In the genomic region with DNA sequence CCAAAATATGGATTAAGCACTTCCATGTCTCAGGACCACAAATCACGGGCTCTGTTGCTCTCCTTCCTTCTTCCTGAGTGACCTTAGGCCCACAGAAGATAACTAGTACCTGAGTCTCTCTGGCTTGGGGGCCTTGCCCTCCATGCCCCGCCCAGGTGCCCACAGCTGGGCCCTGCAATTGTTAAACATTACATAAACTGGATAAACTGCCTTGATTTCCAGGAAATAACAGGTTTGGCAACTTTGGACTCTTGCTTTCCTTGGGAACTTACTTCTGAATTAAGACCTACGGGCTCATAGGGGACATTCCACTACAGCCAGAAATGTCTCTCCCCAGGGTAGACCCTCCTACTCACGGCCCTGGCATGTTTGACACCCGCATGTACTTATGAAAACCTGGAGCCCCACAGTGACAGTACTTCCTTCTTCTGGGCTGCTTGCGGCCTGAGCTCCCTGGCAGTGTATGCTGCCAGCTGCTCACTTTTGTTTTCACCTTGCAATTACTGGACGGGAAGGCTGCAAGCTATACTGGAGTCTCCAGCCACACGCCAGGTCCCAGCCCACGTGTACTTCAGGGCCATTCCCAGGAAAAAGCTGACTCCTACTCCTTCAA, we compare ENCODE assay signal across 8 cellular contexts. TPM values are rescaled to one million over a fixed set of nuclear protein-coding genes. Genes with fewer than 3 reads are reported as not detected.
DNase-seq lines count a peak whose midpoint lies in the region; ATAC-seq and TF ChIP-seq lines count a peak whose summit lies in the region.

No MANE protein-coding gene starts in this region.

- peak overlapping the region; percentile 70 to 93 for H3K4me3 Mint-ChIP-seq in activated T-cell treated with anti-CD3 and anti-CD28 coated beads, Interleukin-2, amount 50 U/mL, for 72 hours

- H3K4me3 ChIP-seq in mucosa of stomach (ENCODE audit: low read length) (no peak overlapping the region), aorta (ENCODE audit: low read length in 2 of 2) (no peak overlapping the region)

- no peak for TF ChIP-seq CTCF in GM10266 (IDR thresholded peaks at IDR 0.05; ENCODE audit: control insufficient read depth, insufficient read depth, low read depth, missing control alignments)
- TF ChIP-seq CTCF in omental fat pad (IDR thresholded peaks at IDR 0.05): no peak

- H3K9ac ChIP-seq in mucosa of stomach (ENCODE audit: low read length): peak overlapping the region; percentile 64

- peaks cover 79% of the 10 kb centered on the region for H3K4me1 ChIP-seq in mucosa of stomach (ENCODE audit: control insufficient read depth, insufficient read depth, low read length)
- no peaks in the 10 kb centered on the region for H3K4me1 ChIP-seq in aorta (ENCODE audit: control insufficient read depth in 1 of 2, insufficient read depth in 2 of 2, low read length in 2 of 2)

- peaks cover 12 to 13% of the 10 kb centered on the region in 2 donors for H3K36me3 Mint-ChIP-seq in activated T-cell treated with anti-CD3 and anti-CD28 coated beads, Interleukin-2, amount 50 U/mL, for 72 hours (ENCODE audit: insufficient read depth in 2 of 2)

- intact Hi-C loops in aorta (cut with DNase I): no loop called here

- H3K27me3 ChIP-seq in mucosa of stomach (ENCODE audit: control insufficient read depth, insufficient read depth, low read length) (no peaks in the 10 kb centered on the region), aorta (ENCODE audit: control insufficient read depth in 1 of 2, insufficient read depth in 2 of 2, low read length in 1 of 2) (no peaks in the 10 kb centered on the region)

- no peaks in the 10 kb centered on the region for H3K27me3 Mint-ChIP-seq in activated T-cell treated with anti-CD3 and anti-CD28 coated beads, Interleukin-2, amount 50 U/mL, for 72 hours (ENCODE audit: low read depth)

- peak; percentile 78 for DNase-seq in GM10266 (ENCODE audit: extremely low spot score)
- DNase-seq in MV-4-11 (lab: John Stamatoyannopoulos, UW): peak; percentile 71
- peak; percentile 48 to 57 for DNase-seq in activated T-cell treated with anti-CD3 and anti-CD28 coated beads, Interleukin-2, amount 50 U/mL, for 72 hours
- no peak for DNase-seq in omental fat pad (ENCODE audit: low spot score)
- DNase-seq in GM19240 (ENCODE audit: insufficient read length, low spot score): no peak
- no peak for DNase-seq in GM03348 (ENCODE audit: low spot score)
- no peak for DNase-seq in aorta

- no peaks in the 10 kb centered on the region for H3K36me3 ChIP-seq in mucosa of stomach (ENCODE audit: control insufficient read depth, insufficient read depth, low read length)
- H3K36me3 ChIP-seq in aorta (ENCODE audit: control insufficient read depth in 1 of 2, insufficient read depth in 2 of 2, low read length in 1 of 2): no peaks in the 10 kb centered on the region

- peaks cover 44% of the 10 kb centered on the region for H3K4me1 Mint-ChIP-seq in activated T-cell treated with anti-CD3 and anti-CD28 coated beads, Interleukin-2, amount 50 U/mL, for 72 hours (ENCODE audit: low read depth)

- no peak overlapping the region for H3K27ac ChIP-seq in aorta (ENCODE audit: low read depth in 1 of 2, low read length in 2 of 2)

- no peaks in the 10 kb centered on the region for H3K9me3 ChIP-seq in mucosa of stomach (ENCODE audit: control insufficient read depth, low read length)
- no peaks in the 10 kb centered on the region for H3K9me3 ChIP-seq in aorta (ENCODE audit: control insufficient read depth, low read length)

- WGBS in aorta, 2 donors: 79 to 84% methylated on average over 9 of the region's 9 CpGs

- H3K27ac Mint-ChIP-seq in activated T-cell treated with anti-CD3 and anti-CD28 coated beads, Interleukin-2, amount 50 U/mL, for 72 hours: peak overlapping the region; percentile 90

- no peak for ATAC-seq in activated T-cell treated with anti-CD3 and anti-CD28 coated beads, Interleukin-2, amount 50 U/mL, for 72 hours (replicated peaks in 1 of 2)
- ATAC-seq in omental fat pad (ENCODE audit: low FRiP score): no peak
- ATAC-seq in aorta (ENCODE audit: low FRiP score): no peak

- no peaks in the 10 kb centered on the region for H3K9me3 Mint-ChIP-seq in activated T-cell treated with anti-CD3 and anti-CD28 coated beads, Interleukin-2, amount 50 U/mL, for 72 hours

RNA-seq across cellular contexts. Expression of a gene that starts 2.3 kb away (rescaled TPM):
- 100 to 1,000 TPM; 629 to 707 TPM for total RNA-seq in activated T-cell treated with anti-CD3 and anti-CD28 coated beads, Interleukin-2, amount 50 U/mL, for 72 hours
- total RNA-seq in omental fat pad: 10 to 100 TPM in 2 of 4 donors, 1 to 10 TPM in 2; 7.0 to 25.9 (median 13.7) TPM
- 10 to 100 TPM; 25.8 to 30.2 TPM for total RNA-seq in aorta
- polyA plus RNA-seq in aorta: 10 to 100 TPM; 23.2 to 27.7 TPM

RNA-seq across cellular contexts. Expression of a gene that starts 22.5 kb away (rescaled TPM):
- total RNA-seq in activated T-cell treated with anti-CD3 and anti-CD28 coated beads, Interleukin-2, amount 50 U/mL, for 72 hours: 100 to 1,000 TPM in 1 of 2 donors, 10 to 100 TPM in 1; 91.9 to 100 TPM
- total RNA-seq in omental fat pad (10 to 100 TPM in 3 of 4 donors, 1 to 10 TPM in 1; 8.4 to 23.5 (median 17.4) TPM), aorta (1 to 10 TPM; 1.7 to 2.0 TPM)
- polyA plus RNA-seq in aorta: 1 to 10 TPM in 1 of 2 donors, under 1 TPM in 1; 0.36 to 3.8 TPM

RNA-seq across cellular contexts. Expression of a gene that starts 45.2 kb away (rescaled TPM):
- total RNA-seq in activated T-cell treated with anti-CD3 and anti-CD28 coated beads, Interleukin-2, amount 50 U/mL, for 72 hours: 1 to 10 TPM; 3.1 to 4.5 TPM
- total RNA-seq in omental fat pad (1 to 10 TPM; 1.2 to 1.8 (median 1.6) TPM), aorta (1 to 10 TPM; 3.4 to 4.2 TPM)
- 10 to 100 TPM in 1 of 2 donors, 1 to 10 TPM in 1; 1.4 to 12.8 TPM for polyA plus RNA-seq in aorta

Comparison
In these comparisons a context has a peak if more than half of its experiments do, and no peak if none do; other contexts are left out.
1. DNase-seq: peak in GM10266 (single experiment), MV-4-11 (single experiment) and activated T-cell treated with anti-CD3 and anti-CD28 coated beads, Interleukin-2, amount 50 U/mL, for 72 hours (2 of 2); none in omental fat pad (single experiment), GM19240 (single experiment), GM03348 (single experiment) and aorta (0 of 2).
2. RNA of a gene that starts 2.3 kb away (total RNA-seq): 629 to 707 TPM in activated T-cell treated with anti-CD3 and anti-CD28 coated beads, Interleukin-2, amount 50 U/mL, for 72 hours; 25.8 to 30.2 TPM in aorta and 7.0 to 25.9 TPM in omental fat pad; every median in the first group is over 10 times any median in the second.